ENCODE assay signal across 1 cellular context in the genomic region with DNA sequence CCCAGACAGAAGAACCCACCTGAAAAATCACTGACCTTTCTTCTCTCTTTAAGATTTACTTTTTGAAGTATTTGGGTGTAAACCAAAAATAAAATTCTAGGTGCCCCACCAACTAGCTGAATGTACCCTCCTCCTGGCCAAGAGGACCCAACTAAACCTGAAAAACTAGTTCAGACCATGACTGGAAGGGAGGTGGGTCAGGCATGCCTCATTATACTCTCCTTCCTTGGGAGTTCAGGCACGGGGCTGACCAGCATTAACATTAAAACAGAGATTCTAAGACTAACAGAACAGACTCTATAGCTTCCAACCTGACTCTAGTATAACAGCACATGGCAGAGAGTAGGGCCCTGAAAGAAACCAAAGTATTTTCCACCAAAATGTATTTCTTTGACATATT.
TF ChIP-seq lines count a peak whose summit lies in the region.

No MANE protein-coding gene starts in this region.

TF ChIP-seq in H1, 55 proteins besides CTCF, POLR2A, EP300 and RAD21:
- TF ChIP-seq, protein P1, sequence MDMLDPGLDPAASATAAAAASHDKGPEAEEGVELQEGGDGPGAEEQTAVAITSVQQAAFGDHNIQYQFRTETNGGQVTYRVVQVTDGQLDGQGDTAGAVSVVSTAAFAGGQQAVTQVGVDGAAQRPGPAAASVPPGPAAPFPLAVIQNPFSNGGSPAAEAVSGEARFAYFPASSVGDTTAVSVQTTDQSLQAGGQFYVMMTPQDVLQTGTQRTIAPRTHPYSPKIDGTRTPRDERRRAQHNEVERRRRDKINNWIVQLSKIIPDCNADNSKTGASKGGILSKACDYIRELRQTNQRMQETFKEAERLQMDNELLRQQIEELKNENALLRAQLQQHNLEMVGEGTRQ (IDR thresholded peaks at IDR 0.05; ENCODE audit: low read length) = no peak
- TF ChIP-seq, protein P2, sequence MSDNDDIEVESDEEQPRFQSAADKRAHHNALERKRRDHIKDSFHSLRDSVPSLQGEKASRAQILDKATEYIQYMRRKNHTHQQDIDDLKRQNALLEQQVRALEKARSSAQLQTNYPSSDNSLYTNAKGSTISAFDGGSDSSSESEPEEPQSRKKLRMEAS (IDR thresholded peaks at IDR 0.05) = 0 out of 2 replicates have a peak, but pooled peaks have one; percentile 19
- no peak for TF ChIP-seq SIX5 (IDR thresholded peaks at IDR 0.05; ENCODE audit: low read depth, low read length)
